8 cellular contexts compared by ENCODE assay signal in genomic region chr4:183407128-183407585, GRCh38. TPM values are rescaled to one million over a fixed set of nuclear protein-coding genes. Genes with fewer than 3 reads are reported as not detected.
DNase-seq lines count a peak whose midpoint lies in the region; ATAC-seq and TF ChIP-seq lines count a peak whose summit lies in the region.

No MANE protein-coding gene starts in this region.

- H3K27me3 ChIP-seq in adipocyte (replicated peaks; ENCODE audit: control insufficient read depth, insufficient read depth, low read length), result peaks cover 4% of the 10 kb centered on the region

- H3K9me3 ChIP-seq in adipocyte (ENCODE audit: control insufficient read depth, low read length), result no peaks in the 10 kb centered on the region

- H3K9ac ChIP-seq in adipocyte (ENCODE audit: low read length), result peak overlapping the region; percentile 62

- ATAC-seq in HG02623 (IDR thresholded peaks at IDR 0.05; ENCODE audit: unreplicated experiment) (peak; percentile 92), left cardiac atrium (peak; percentile 94 to 96)

- peak overlapping the region; percentile 98 for H3K27ac Mint-ChIP-seq in progenitor cell of endocrine pancreas

- H3K4me1 Mint-ChIP-seq in progenitor cell of endocrine pancreas (ENCODE audit: low read depth), result peaks cover 28% of the 10 kb centered on the region

- H3K27me3 Mint-ChIP-seq in progenitor cell of endocrine pancreas, result peaks cover 16% of the 10 kb centered on the region

- no peaks in the 10 kb centered on the region for H3K36me3 ChIP-seq in adipocyte (ENCODE audit: control insufficient read depth, insufficient read depth, low read length, severe bottlenecking)
- no peaks in the 10 kb centered on the region for H3K36me3 ChIP-seq in urinary bladder (ENCODE audit: insufficient read depth)

- peak; percentile 90 for DNase-seq in NCI-H1092 treated with DMSO at 0.1 percent for 48 hours (lab: John Stamatoyannopoulos, UW)
- DNase-seq in SW 1271 (lab: John Stamatoyannopoulos, UW), result peak; percentile 26 to 52
- DNase-seq in adipocyte (ENCODE audit: low read depth), result peak; percentile 92
- DNase-seq in left cardiac atrium, result peak; percentile 85
- DNase-seq in progenitor cell of endocrine pancreas (ENCODE audit: low spot score, unreplicated experiment), result peak; percentile 96

- intact Hi-C loops in left cardiac atrium (cut with DNase I), result no loop called here

- H3K4me1 ChIP-seq in adipocyte (ENCODE audit: control insufficient read depth, insufficient read depth, low read length) (no peaks in the 10 kb centered on the region), urinary bladder (ENCODE audit: insufficient read depth) (peaks cover 1% of the 10 kb centered on the region)

- H3K4me3 ChIP-seq in adipocyte (ENCODE audit: low read length) (peak overlapping the region; percentile 83), urinary bladder (ENCODE audit: low read depth, low read length) (peak overlapping the region; percentile 23)

- H3K9me3 Mint-ChIP-seq in progenitor cell of endocrine pancreas (ENCODE audit: low read depth), result no peaks in the 10 kb centered on the region

- TF ChIP-seq CTCF in GM12872 (IDR thresholded peaks at IDR 0.05; ENCODE audit: insufficient read depth, low read depth, low read length) (peak; percentile 92), progenitor cell of endocrine pancreas (IDR thresholded peaks at IDR 0.05; ENCODE audit: unreplicated experiment) (peak; percentile 97)

- H3K27ac ChIP-seq in urinary bladder (ENCODE audit: low read depth), result no peak overlapping the region

- peak overlapping the region; percentile 79 for H3K4me3 Mint-ChIP-seq in progenitor cell of endocrine pancreas (ENCODE audit: low read depth)

- peaks cover 1% of the 10 kb centered on the region for H3K36me3 Mint-ChIP-seq in progenitor cell of endocrine pancreas (ENCODE audit: insufficient read depth)

- WGBS in urinary bladder, result under 1% methylated on average over 32 of the region's 32 CpGs

RNA-seq across cellular contexts. Expression of gene CDKN2AIP, which starts 37.3 kb away (rescaled TPM):
- total RNA-seq in left cardiac atrium (10 to 100 TPM in 1 of 2 donors, 1 to 10 TPM in 1; 8.7 to 11.2 TPM), progenitor cell of endocrine pancreas (22.0 and 25.9 TPM in 2 replicates), urinary bladder (19.6 TPM)
- polyA plus RNA-seq in urinary bladder, result 19.1 TPM

Comparison
In these comparisons a context has a peak if more than half of its experiments do, and no peak if none do; other contexts are left out.
1. DNase-seq: peak in every context shown above with its lines; median percentile 96 in progenitor cell of endocrine pancreas; 92 in adipocyte; 90 in NCI-H1092 treated with DMSO at 0.1 percent for 48 hours; 85 in left cardiac atrium; 39 in SW 1271.